In the genomic region with DNA sequence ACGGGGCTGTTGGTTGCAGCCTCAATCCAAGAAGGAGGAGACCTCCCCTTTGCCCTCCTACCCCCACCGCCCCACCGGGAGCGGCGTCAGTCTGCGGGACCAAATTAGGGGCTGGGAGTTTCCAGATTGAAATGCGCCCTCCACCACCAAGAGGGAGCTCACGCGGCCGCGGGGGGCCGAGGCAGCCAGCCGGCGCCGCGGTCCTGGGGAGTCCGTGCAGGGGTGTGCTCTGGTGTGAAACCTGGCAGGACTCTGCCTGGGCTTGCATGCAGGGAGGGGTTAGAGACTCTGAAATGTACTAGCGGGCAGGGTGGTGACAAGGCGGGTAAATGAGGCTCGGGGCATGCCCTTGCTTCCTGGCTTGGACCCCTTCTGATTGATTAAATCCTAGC, we compare ENCODE assay signal across 9 cellular contexts. TPM values are rescaled to one million over a fixed set of nuclear protein-coding genes. Genes with fewer than 3 reads are reported as not detected.
DNase-seq lines count a peak whose midpoint lies in the region; ATAC-seq, FAIRE-seq and TF ChIP-seq lines count a peak whose summit lies in the region.
"Had no signal": no experiment of that assay in that cellular context is flagged by ENCODE, and none has a peak within 500 bp of the region (broad histone marks: within the 10 kb centered on the region; RNA-seq: fewer than 3 reads in every experiment).

No MANE protein-coding gene starts in this region.

- peaks cover 34% of the 10 kb centered on the region for H3K27me3 Mint-ChIP-seq in activated CD4-positive, alpha-beta memory T cell treated with anti-CD3 and anti-CD28 coated beads for 36 hours

- ATAC-seq in A549 (peak; percentile 44 to 57), mucosa of descending colon (peak; percentile 5)
- ATAC-seq in stimulated activated effector memory CD8-positive, alpha-beta T cell treated with anti-CD3 and anti-CD28 coated beads, Interleukin-12 subunit alpha, Interleukin-12 subunit beta, amount 100 ng/mL, for 72 hours: no peak
- ATAC-seq: naive thymus-derived CD8-positive, alpha-beta T cell had no signal

- no peaks in the 10 kb centered on the region for H3K4me1 Mint-ChIP-seq in stimulated activated effector memory CD8-positive, alpha-beta T cell treated with anti-CD3 and anti-CD28 coated beads, Interleukin-12 subunit alpha, Interleukin-12 subunit beta, amount 100 ng/mL, for 72 hours
- H3K4me1 Mint-ChIP-seq in activated CD4-positive, alpha-beta memory T cell treated with anti-CD3 and anti-CD28 coated beads for 36 hours (ENCODE audit: low read depth): no peaks in the 10 kb centered on the region

- H3K9me3 ChIP-seq in A549: no peaks in the 10 kb centered on the region
- no peaks in the 10 kb centered on the region for H3K9me3 ChIP-seq in mucosa of descending colon

- no peak overlapping the region for H3K4me3 Mint-ChIP-seq in stimulated activated effector memory CD8-positive, alpha-beta T cell treated with anti-CD3 and anti-CD28 coated beads, Interleukin-12 subunit alpha, Interleukin-12 subunit beta, amount 100 ng/mL, for 72 hours
- H3K4me3 Mint-ChIP-seq in activated CD4-positive, alpha-beta memory T cell treated with anti-CD3 and anti-CD28 coated beads for 36 hours: no peak overlapping the region

- TF ChIP-seq POLR2A in A549 (IDR thresholded peaks at IDR 0.05; ENCODE audit: low read length): no peak; the same call in 1 of the 2 replicates
- no peak for TF ChIP-seq POLR2A in NB4 (IDR thresholded peaks at IDR 0.05; ENCODE audit: extremely low read depth, insufficient read length)

- DNase-seq in A549 (ENCODE audit: low read depth in 1 of 2, low spot score in 1 of 2) (peak; percentile 18 to 41), NB4 (ENCODE audit: low read depth) (peak; percentile 43), epithelial cell of proximal tubule (ENCODE audit: low read depth) (no peak), mucosa of descending colon (peak in 1 of 3 donors; percentile 21)
- no peak for DNase-seq in stimulated activated CD4-positive, alpha-beta T cell treated with anti-CD3 and anti-CD28 coated beads, Interleukin-1b, Interleukin-23, amount 100 ng/mL, for 48 hours
- DNase-seq in stimulated activated effector memory CD8-positive, alpha-beta T cell treated with anti-CD3 and anti-CD28 coated beads, Interleukin-12 subunit alpha, Interleukin-12 subunit beta, amount 100 ng/mL, for 72 hours (ENCODE audit: low spot score in 2 of 2): no peak
- DNase-seq in activated CD4-positive, alpha-beta T cell treated with anti-CD3 and anti-CD28 coated beads, Interleukin-2, amount 50 U/mL, for 4 hours: no peak
- DNase-seq in activated CD4-positive, alpha-beta memory T cell treated with anti-CD3 and anti-CD28 coated beads for 36 hours: no peak

- H3K4me1 ChIP-seq in A549 (peaks cover 24% of the 10 kb centered on the region; the same call in 2 of the 3 replicates), mucosa of descending colon (ENCODE audit: low read depth) (peaks cover 10% of the 10 kb centered on the region)

- H3K36me3 Mint-ChIP-seq in stimulated activated effector memory CD8-positive, alpha-beta T cell treated with anti-CD3 and anti-CD28 coated beads, Interleukin-12 subunit alpha, Interleukin-12 subunit beta, amount 100 ng/mL, for 72 hours: no peaks in the 10 kb centered on the region
- H3K36me3 Mint-ChIP-seq in activated CD4-positive, alpha-beta memory T cell treated with anti-CD3 and anti-CD28 coated beads for 36 hours: no peaks in the 10 kb centered on the region

- WGBS in A549 (ENCODE audit: missing lambda C conversion rate): 0% methylated on average over 4 of the region's 20 CpGs

- POLR2A ChIA-PET in A549 (lab: Yijun Ruan, JAX): interaction anchor here (1.0 to 1.9 kb wide), 2 partner anchors 40 to 136 kb away, joined by 3 to 7 read pairs; no protein-coding TSS in a partner anchor
- POLR2A ChIA-PET in activated CD4-positive, alpha-beta memory T cell treated with anti-CD3 and anti-CD28 coated beads for 36 hours (lab: Charles Lee): no interaction called here

- TF ChIP-seq RAD21 in A549 (conservative IDR thresholded peaks at IDR 0.05 in 1 of 2, IDR thresholded peaks at IDR 0.05 in 1 of 2): 0 out of 5 replicates have a peak, but pooled peaks of 1 of the 2 experiments have one; percentile 11

- FAIRE-seq in A549 (lab: Jason Lieb, UNC): no peak

- H3K36me3 ChIP-seq in mucosa of descending colon (ENCODE audit: low read depth): no peaks in the 10 kb centered on the region

- H3K27ac ChIP-seq in A549: peak overlapping the region; percentile 89 to 93

- intact Hi-C loops in mucosa of descending colon (cut with DNase I, micrococcal nuclease): no loop called here
- intact Hi-C loops in activated CD4-positive, alpha-beta memory T cell treated with anti-CD3 and anti-CD28 coated beads for 36 hours (cut with micrococcal nuclease): no loop called here

- no peak for TF ChIP-seq EP300 in A549 (IDR thresholded peaks at IDR 0.05)

- H3K4me2 ChIP-seq in A549: peak overlapping the region; percentile 86

- H3K27ac Mint-ChIP-seq in stimulated activated effector memory CD8-positive, alpha-beta T cell treated with anti-CD3 and anti-CD28 coated beads, Interleukin-12 subunit alpha, Interleukin-12 subunit beta, amount 100 ng/mL, for 72 hours: no peak overlapping the region
- H3K27ac Mint-ChIP-seq in activated CD4-positive, alpha-beta memory T cell treated with anti-CD3 and anti-CD28 coated beads for 36 hours: no peak overlapping the region
- H3K27ac Mint-ChIP-seq: naive thymus-derived CD8-positive, alpha-beta T cell had no signal

- H3K9me3 Mint-ChIP-seq in stimulated activated effector memory CD8-positive, alpha-beta T cell treated with anti-CD3 and anti-CD28 coated beads, Interleukin-12 subunit alpha, Interleukin-12 subunit beta, amount 100 ng/mL, for 72 hours: peaks cover 2% of the 10 kb centered on the region
- peaks cover 2% of the 10 kb centered on the region for H3K9me3 Mint-ChIP-seq in activated CD4-positive, alpha-beta memory T cell treated with anti-CD3 and anti-CD28 coated beads for 36 hours

- no peak for TF ChIP-seq CTCF in A549 (IDR thresholded peaks at IDR 0.05)
- no peak for TF ChIP-seq CTCF in NB4 (IDR thresholded peaks at IDR 0.05; ENCODE audit: low read depth, low read length)
- TF ChIP-seq CTCF in epithelial cell of proximal tubule (conservative IDR thresholded peaks at IDR 0.05; ENCODE audit: low read depth, low read length): no peak
- TF ChIP-seq CTCF in mucosa of descending colon (IDR thresholded peaks at IDR 0.05): no peak

- CTCF ChIA-PET in A549 (lab: Yijun Ruan, JAX): no interaction called here
- CTCF ChIA-PET in activated CD4-positive, alpha-beta memory T cell treated with anti-CD3 and anti-CD28 coated beads for 36 hours (lab: Charles Lee): no interaction called here

- H3K4me3 ChIP-seq in A549 (peak overlapping the region; percentile 84), NB4 (ENCODE audit: low read depth, low read length) (peak overlapping the region; percentile 53), epithelial cell of proximal tubule (ENCODE audit: low read depth, low read length) (peak overlapping the region; percentile 61), mucosa of descending colon (no peak overlapping the region)

TF ChIP-seq in A549, 52 proteins besides CTCF, POLR2A, EP300 and RAD21:
- TF ChIP-seq MYC (IDR thresholded peaks at IDR 0.05; ENCODE audit: borderline replicate concordance, low read length) (no peak), CHD2 (IDR thresholded peaks at IDR 0.05; ENCODE audit: low read length, partially characterized antibody) (no peak)
- TF ChIP-seq, protein P1, sequence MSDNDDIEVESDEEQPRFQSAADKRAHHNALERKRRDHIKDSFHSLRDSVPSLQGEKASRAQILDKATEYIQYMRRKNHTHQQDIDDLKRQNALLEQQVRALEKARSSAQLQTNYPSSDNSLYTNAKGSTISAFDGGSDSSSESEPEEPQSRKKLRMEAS (IDR thresholded peaks at IDR 0.05): peak; percentile 60
TF ChIP-seq in A549: peak in this region for 1.

RNA-seq across cellular contexts. Expression of gene FBN2, which starts 1.0 kb away (rescaled TPM):
- polyA plus RNA-seq in A549 (2011; rRNA removed): 22.2 and 28.3 TPM in 2 replicates
- polyA plus RNA-seq in A549 (2012; cell fraction: cytosol; rRNA removed): 7.4 and 8.9 TPM in 2 replicates
- 27.5 and 38.7 TPM in 2 replicates for polyA plus RNA-seq in A549 (2012; cell fraction: nucleus; rRNA removed)
- 22.4 to 30.8 TPM (median 22.7 TPM) in 3 replicates for polyA plus RNA-seq in A549 (2017; fragmentation: RNase III; extraction: RNeasy Plus Mini Kit Qiagen cat#74134 plus additional on column Dnase treatment)
- polyA minus RNA-seq in A549 (2011; rRNA and poly(A)+ RNA removed): 83.9 and 89.5 TPM in 2 replicates
- total RNA-seq in epithelial cell of proximal tubule: 7.6 and 19.0 TPM in 2 replicates
- total RNA-seq in mucosa of descending colon: 1 to 10 TPM; 1.0 to 5.8 (median 1.6) TPM
- total RNA-seq in activated CD4-positive, alpha-beta memory T cell treated with anti-CD3 and anti-CD28 coated beads for 36 hours: not detected
- polyA plus RNA-seq: naive thymus-derived CD8-positive, alpha-beta T cell had no signal

Comparison
In these comparisons a context has a peak if more than half of its experiments do, and no peak if none do; other contexts are left out.
1. DNase-seq: peak in A549 (2 of 2) and NB4 (single experiment); none in epithelial cell of proximal tubule (single experiment), stimulated activated CD4-positive, alpha-beta T cell treated with anti-CD3 and anti-CD28 coated beads, Interleukin-1b, Interleukin-23, amount 100 ng/mL, for 48 hours (single experiment), stimulated activated effector memory CD8-positive, alpha-beta T cell treated with anti-CD3 and anti-CD28 coated beads, Interleukin-12 subunit alpha, Interleukin-12 subunit beta, amount 100 ng/mL, for 72 hours (0 of 2), activated CD4-positive, alpha-beta T cell treated with anti-CD3 and anti-CD28 coated beads, Interleukin-2, amount 50 U/mL, for 4 hours (0 of 2) and activated CD4-positive, alpha-beta memory T cell treated with anti-CD3 and anti-CD28 coated beads for 36 hours (single experiment).